Comparison of ENCODE assay signal across 2 cellular contexts in genomic region chr4:179415016-179415841, GRCh38.
TF ChIP-seq lines count a peak whose summit lies in the region.

No MANE protein-coding gene starts in this region.

TF ChIP-seq in GM23338, 12 proteins besides CTCF, POLR2A, EP300 and RAD21:
- TF ChIP-seq, protein P1, sequence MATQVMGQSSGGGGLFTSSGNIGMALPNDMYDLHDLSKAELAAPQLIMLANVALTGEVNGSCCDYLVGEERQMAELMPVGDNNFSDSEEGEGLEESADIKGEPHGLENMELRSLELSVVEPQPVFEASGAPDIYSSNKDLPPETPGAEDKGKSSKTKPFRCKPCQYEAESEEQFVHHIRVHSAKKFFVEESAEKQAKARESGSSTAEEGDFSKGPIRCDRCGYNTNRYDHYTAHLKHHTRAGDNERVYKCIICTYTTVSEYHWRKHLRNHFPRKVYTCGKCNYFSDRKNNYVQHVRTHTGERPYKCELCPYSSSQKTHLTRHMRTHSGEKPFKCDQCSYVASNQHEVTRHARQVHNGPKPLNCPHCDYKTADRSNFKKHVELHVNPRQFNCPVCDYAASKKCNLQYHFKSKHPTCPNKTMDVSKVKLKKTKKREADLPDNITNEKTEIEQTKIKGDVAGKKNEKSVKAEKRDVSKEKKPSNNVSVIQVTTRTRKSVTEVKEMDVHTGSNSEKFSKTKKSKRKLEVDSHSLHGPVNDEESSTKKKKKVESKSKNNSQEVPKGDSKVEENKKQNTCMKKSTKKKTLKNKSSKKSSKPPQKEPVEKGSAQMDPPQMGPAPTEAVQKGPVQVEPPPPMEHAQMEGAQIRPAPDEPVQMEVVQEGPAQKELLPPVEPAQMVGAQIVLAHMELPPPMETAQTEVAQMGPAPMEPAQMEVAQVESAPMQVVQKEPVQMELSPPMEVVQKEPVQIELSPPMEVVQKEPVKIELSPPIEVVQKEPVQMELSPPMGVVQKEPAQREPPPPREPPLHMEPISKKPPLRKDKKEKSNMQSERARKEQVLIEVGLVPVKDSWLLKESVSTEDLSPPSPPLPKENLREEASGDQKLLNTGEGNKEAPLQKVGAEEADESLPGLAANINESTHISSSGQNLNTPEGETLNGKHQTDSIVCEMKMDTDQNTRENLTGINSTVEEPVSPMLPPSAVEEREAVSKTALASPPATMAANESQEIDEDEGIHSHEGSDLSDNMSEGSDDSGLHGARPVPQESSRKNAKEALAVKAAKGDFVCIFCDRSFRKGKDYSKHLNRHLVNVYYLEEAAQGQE (IDR thresholded peaks at IDR 0.05; ENCODE audit: unreplicated experiment), result no peak
- TF ChIP-seq POLR2AphosphoS5 (IDR thresholded peaks at IDR 0.05; ENCODE audit: low read depth) (no peak), EZH2 (IDR thresholded peaks at IDR 0.05; ENCODE audit: low read depth, unreplicated experiment) (no peak), ETS1 (IDR thresholded peaks at IDR 0.05) (no peak)

TF ChIP-seq in H1, 55 proteins besides CTCF, POLR2A, EP300 and RAD21 (continued from another document):
- TF ChIP-seq SP1 (IDR thresholded peaks at IDR 0.05; ENCODE audit: low read depth, low read length) (no peak), BACH1 (IDR thresholded peaks at IDR 0.05; ENCODE audit: low read length) (no peak), KDM5A (IDR thresholded peaks at IDR 0.05; ENCODE audit: low read length) (no peak), CEBPB (IDR thresholded peaks at IDR 0.05; ENCODE audit: low read depth, low read length) (no peak), TEAD4 (IDR thresholded peaks at IDR 0.05; ENCODE audit: low read depth, low read length) (no peak), JUN (IDR thresholded peaks at IDR 0.05; ENCODE audit: low read depth, low read length) (no peak), SRF (IDR thresholded peaks at IDR 0.05; ENCODE audit: low read depth, low read length) (no peak), KDM4A (IDR thresholded peaks at IDR 0.05; ENCODE audit: low read depth, low read length, severe bottlenecking) (no peak), SIN3A (conservative IDR thresholded peaks at IDR 0.05 in 1 of 2, IDR thresholded peaks at IDR 0.05 in 1 of 2; ENCODE audit: low read depth in 1 of 2, low read length in 2 of 2) (no peak), JUND (IDR thresholded peaks at IDR 0.05; ENCODE audit: low read length) (no peak), NRF1 (IDR thresholded peaks at IDR 0.05; ENCODE audit: low read depth, low read length) (no peak), SIX5 (IDR thresholded peaks at IDR 0.05; ENCODE audit: low read depth, low read length) (no peak), POLR2AphosphoS5 (IDR thresholded peaks at IDR 0.05; ENCODE audit: low read depth, low read length) (no peak), BCL11A (IDR thresholded peaks at IDR 0.05; ENCODE audit: low read depth in 2 of 2, low read length in 2 of 2) (no peak)
- TF ChIP-seq, protein P2, sequence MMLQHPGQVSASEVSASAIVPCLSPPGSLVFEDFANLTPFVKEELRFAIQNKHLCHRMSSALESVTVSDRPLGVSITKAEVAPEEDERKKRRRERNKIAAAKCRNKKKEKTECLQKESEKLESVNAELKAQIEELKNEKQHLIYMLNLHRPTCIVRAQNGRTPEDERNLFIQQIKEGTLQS (IDR thresholded peaks at IDR 0.05; ENCODE audit: insufficient read depth, low read depth, low read length), result no peak
